Comparison of ENCODE assay signal across 1 cellular context in the genomic region with DNA sequence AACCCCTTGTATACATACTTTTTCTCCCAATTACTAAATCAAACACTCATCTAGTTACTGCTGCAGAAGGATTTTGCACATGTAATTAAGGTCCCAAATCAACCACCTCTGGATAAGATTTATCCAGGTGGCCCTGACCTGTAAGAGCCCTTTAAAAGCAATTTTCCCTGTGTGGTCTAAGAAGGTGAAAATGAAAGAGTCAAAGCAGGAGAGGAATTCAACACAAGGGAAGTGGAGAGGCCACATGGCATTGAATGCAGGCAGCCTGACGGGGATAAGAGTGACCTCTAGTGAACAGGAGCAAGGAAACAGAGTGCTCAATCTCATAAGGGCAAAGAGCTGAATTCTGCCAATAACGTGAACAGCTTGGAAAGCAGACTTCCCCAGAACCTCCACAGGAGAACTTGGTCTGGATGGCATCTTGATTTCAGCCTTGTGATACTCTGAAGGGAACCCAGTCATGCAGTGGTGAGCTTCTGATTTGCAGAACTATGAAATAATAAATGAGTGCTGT.
TF ChIP-seq lines count a peak whose summit lies in the region.

No MANE protein-coding gene starts in this region.

TF ChIP-seq in HepG2, 621 proteins besides CTCF, POLR2A, EP300 and RAD21 (continued from another document):
- TF ChIP-seq, protein P1, sequence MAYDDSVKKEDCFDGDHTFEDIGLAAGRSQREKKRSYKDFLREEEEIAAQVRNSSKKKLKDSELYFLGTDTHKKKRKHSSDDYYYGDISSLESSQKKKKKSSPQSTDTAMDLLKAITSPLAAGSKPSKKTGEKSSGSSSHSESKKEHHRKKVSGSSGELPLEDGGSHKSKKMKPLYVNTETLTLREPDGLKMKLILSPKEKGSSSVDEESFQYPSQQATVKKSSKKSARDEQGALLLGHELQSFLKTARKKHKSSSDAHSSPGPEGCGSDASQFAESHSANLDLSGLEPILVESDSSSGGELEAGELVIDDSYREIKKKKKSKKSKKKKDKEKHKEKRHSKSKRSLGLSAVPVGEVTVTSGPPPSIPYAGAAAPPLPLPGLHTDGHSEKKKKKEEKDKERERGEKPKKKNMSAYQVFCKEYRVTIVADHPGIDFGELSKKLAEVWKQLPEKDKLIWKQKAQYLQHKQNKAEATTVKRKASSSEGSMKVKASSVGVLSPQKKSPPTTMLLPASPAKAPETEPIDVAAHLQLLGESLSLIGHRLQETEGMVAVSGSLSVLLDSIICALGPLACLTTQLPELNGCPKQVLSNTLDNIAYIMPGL (CRISPR knock-in tag; IDR thresholded peaks at IDR 0.05; ENCODE audit: borderline replicate concordance in 1 of 2, low read depth in 1 of 2): peak in 1 of 2 experiments; percentile 78; a peak in 2 of 4 replicates
- TF ChIP-seq ZBTB25 (CRISPR knock-in tag; IDR thresholded peaks at IDR 0.05): no peak
- no peak for TF ChIP-seq ZNF33B (CRISPR knock-in tag; IDR thresholded peaks at IDR 0.05)
- TF ChIP-seq FOSL2 (CRISPR knock-in tag; IDR thresholded peaks at IDR 0.05): 0 out of 2 replicates have a peak, but pooled peaks have one; percentile 23
- TF ChIP-seq IKZF1 (IDR thresholded peaks at IDR 0.05): no peak
- TF ChIP-seq ZNF343 (CRISPR knock-in tag; IDR thresholded peaks at IDR 0.05): no peak
- TF ChIP-seq ZNF761 (CRISPR knock-in tag; conservative IDR thresholded peaks at IDR 0.05): 0 out of 2 replicates have a peak, but pooled peaks have one; percentile 74
- TF ChIP-seq, protein P2, sequence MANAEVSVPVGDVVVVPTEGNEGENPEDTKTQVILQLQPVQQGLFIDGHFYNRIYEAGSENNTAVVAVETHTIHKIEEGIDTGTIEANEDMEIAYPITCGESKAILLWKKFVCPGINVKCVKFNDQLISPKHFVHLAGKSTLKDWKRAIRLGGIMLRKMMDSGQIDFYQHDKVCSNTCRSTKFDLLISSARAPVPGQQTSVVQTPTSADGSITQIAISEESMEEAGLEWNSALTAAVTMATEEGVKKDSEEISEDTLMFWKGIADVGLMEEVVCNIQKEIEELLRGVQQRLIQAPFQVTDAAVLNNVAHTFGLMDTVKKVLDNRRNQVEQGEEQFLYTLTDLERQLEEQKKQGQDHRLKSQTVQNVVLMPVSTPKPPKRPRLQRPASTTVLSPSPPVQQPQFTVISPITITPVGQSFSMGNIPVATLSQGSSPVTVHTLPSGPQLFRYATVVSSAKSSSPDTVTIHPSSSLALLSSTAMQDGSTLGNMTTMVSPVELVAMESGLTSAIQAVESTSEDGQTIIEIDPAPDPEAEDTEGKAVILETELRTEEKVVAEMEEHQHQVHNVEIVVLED (CRISPR knock-in tag; IDR thresholded peaks at IDR 0.05; ENCODE audit: borderline replicate concordance): 0 out of 2 replicates have a peak, but pooled peaks have one; percentile 28
- TF ChIP-seq HOXA5 (CRISPR knock-in tag; IDR thresholded peaks at IDR 0.05): 0 out of 2 replicates have a peak, but pooled peaks have one; percentile 35
- no peak for TF ChIP-seq ASH2L (IDR thresholded peaks at IDR 0.05; ENCODE audit: insufficient read length, low read depth, low read length)
- TF ChIP-seq HNF1B (CRISPR knock-in tag; IDR thresholded peaks at IDR 0.05): 0 out of 2 replicates have a peak, but pooled peaks have one; percentile 17
- peak; percentile 41; the same call in 1 of the 3 replicates for TF ChIP-seq MXI1 (IDR thresholded peaks at IDR 0.05; ENCODE audit: borderline replicate concordance, low read depth, low read length)
- peak; percentile 54; the same call in 1 of the 2 replicates for TF ChIP-seq DMAP1 (CRISPR knock-in tag; IDR thresholded peaks at IDR 0.05)
- TF ChIP-seq KAT8 (CRISPR knock-in tag; IDR thresholded peaks at IDR 0.05): peak; percentile 49; the same call in 1 of the 2 replicates
- TF ChIP-seq ZNF446 (CRISPR knock-in tag; IDR thresholded peaks at IDR 0.05): no peak
- TF ChIP-seq ARID5B (CRISPR knock-in tag; IDR thresholded peaks at IDR 0.05): 0 out of 2 replicates have a peak, but pooled peaks have one; percentile 24
- peak; percentile 87 for TF ChIP-seq ZNF3 (CRISPR knock-in tag; IDR thresholded peaks at IDR 0.05)
- TF ChIP-seq HOMEZ (CRISPR knock-in tag; IDR thresholded peaks at IDR 0.05; ENCODE audit: low read depth): peak; percentile 71
- TF ChIP-seq, protein P3, sequence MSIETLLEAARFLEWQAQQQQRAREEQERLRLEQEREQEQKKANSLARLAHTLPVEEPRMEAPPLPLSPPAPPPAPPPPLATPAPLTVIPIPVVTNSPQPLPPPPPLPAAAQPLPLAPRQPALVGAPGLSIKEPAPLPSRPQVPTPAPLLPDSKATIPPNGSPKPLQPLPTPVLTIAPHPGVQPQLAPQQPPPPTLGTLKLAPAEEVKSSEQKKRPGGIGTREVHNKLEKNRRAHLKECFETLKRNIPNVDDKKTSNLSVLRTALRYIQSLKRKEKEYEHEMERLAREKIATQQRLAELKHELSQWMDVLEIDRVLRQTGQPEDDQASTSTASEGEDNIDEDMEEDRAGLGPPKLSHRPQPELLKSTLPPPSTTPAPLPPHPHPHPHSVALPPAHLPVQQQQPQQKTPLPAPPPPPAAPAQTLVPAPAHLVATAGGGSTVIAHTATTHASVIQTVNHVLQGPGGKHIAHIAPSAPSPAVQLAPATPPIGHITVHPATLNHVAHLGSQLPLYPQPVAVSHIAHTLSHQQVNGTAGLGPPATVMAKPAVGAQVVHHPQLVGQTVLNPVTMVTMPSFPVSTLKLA (IDR thresholded peaks at IDR 0.05): 0 out of 2 replicates have a peak, but pooled peaks have one; percentile 34
- peak; percentile 72 for TF ChIP-seq ELF3 (CRISPR knock-in tag; IDR thresholded peaks at IDR 0.05)
- TF ChIP-seq ZMYM4 (CRISPR knock-in tag; IDR thresholded peaks at IDR 0.05): 0 out of 2 replicates have a peak, but pooled peaks have one; percentile 45
- peak; percentile 39; the same call in 1 of the 2 replicates for TF ChIP-seq ISL2 (CRISPR knock-in tag; IDR thresholded peaks at IDR 0.05)
- no peak for TF ChIP-seq AGO1 (IDR thresholded peaks at IDR 0.05; ENCODE audit: low read depth, low read length, poor library complexity, severe bottlenecking)
- no peak for TF ChIP-seq IKZF4 (CRISPR knock-in tag; IDR thresholded peaks at IDR 0.05; ENCODE audit: borderline replicate concordance, low read depth, not compliant biosample characterization)
- TF ChIP-seq SAP130 (CRISPR knock-in tag; IDR thresholded peaks at IDR 0.05; ENCODE audit: low read depth): peak; percentile 74
- TF ChIP-seq ZNF629 (CRISPR knock-in tag; conservative IDR thresholded peaks at IDR 0.05): no peak
- TF ChIP-seq RELA (CRISPR knock-in tag; IDR thresholded peaks at IDR 0.05): no peak
- no peak for TF ChIP-seq ZBTB42 (CRISPR knock-in tag; IDR thresholded peaks at IDR 0.05)
- peak; percentile 45; the same call in 1 of the 2 replicates for TF ChIP-seq REPIN1 (CRISPR knock-in tag; IDR thresholded peaks at IDR 0.05; ENCODE audit: borderline replicate concordance, low read depth)
